Comparison of ENCODE assay signal across 15 cellular contexts in genomic region chr13:71515639-71516038, GRCh38.
DNase-seq lines count a peak whose midpoint lies in the region; ATAC-seq, FAIRE-seq and TF ChIP-seq lines count a peak whose summit lies in the region.
"Had no signal": no experiment of that assay in that cellular context is flagged by ENCODE, and none has a peak within 500 bp of the region (broad histone marks: within the 10 kb centered on the region; RNA-seq: fewer than 3 reads in every experiment).

No MANE protein-coding gene starts in this region.

- no peaks in the 10 kb centered on the region for H3K36me3 ChIP-seq in SK-N-SH (replicated peaks in 1 of 2; ENCODE audit: control insufficient read depth in 1 of 2, insufficient read depth in 2 of 2, low read length in 1 of 2)
- no peaks in the 10 kb centered on the region for H3K36me3 ChIP-seq in WERI-Rb-1
- no peaks in the 10 kb centered on the region for H3K36me3 ChIP-seq in small intestine (ENCODE audit: control insufficient read depth in 2 of 2, insufficient read depth in 2 of 2, low read length in 2 of 2)
- no peaks in the 10 kb centered on the region for H3K36me3 ChIP-seq in mesendoderm (ENCODE audit: control insufficient read depth, insufficient read depth, low read length)
- H3K36me3 ChIP-seq in thyroid gland: no peaks in the 10 kb centered on the region

- ATAC-seq in SK-N-SH treated with all-trans-retinoic acid at 6 μM for 48 hours: no peak

- no peak for FAIRE-seq in small intestine (lab: Jason Lieb, UNC)

- H3K23ac ChIP-seq in mesendoderm (ENCODE audit: low read length): no peak overlapping the region

- no peak overlapping the region for H3K4me2 ChIP-seq in SK-N-SH
- H3K4me2 ChIP-seq in mesendoderm (ENCODE audit: low read length): no peak overlapping the region

- no peaks in the 10 kb centered on the region for H3F3A ChIP-seq in SK-N-SH (replicated peaks; ENCODE audit: insufficient read depth)

- H3K9me3 ChIP-seq in SK-N-SH (no peaks in the 10 kb centered on the region), WERI-Rb-1 (ENCODE audit: severe bottlenecking) (no peaks in the 10 kb centered on the region), small intestine (ENCODE audit: control insufficient read depth, low read depth) (no peaks in the 10 kb centered on the region), thyroid gland (no peaks in the 10 kb centered on the region)

- H3K79me2 ChIP-seq in SK-N-SH (ENCODE audit: insufficient read depth): no peaks in the 10 kb centered on the region
- no peaks in the 10 kb centered on the region for H3K79me2 ChIP-seq in mesendoderm (ENCODE audit: control insufficient read depth, insufficient read depth, low read length)

- no peak overlapping the region for H3K4ac ChIP-seq in mesendoderm (ENCODE audit: low read depth, low read length)

- no peak overlapping the region for H4K8ac ChIP-seq in mesendoderm (ENCODE audit: low read depth, low read length)

- no peak for TF ChIP-seq CTCF in SK-N-SH (IDR thresholded peaks at IDR 0.05)
- TF ChIP-seq CTCF in WERI-Rb-1 (IDR thresholded peaks at IDR 0.05; ENCODE audit: low read depth, low read length): no peak
- no peak for TF ChIP-seq CTCF in MCF 10A (IDR thresholded peaks at IDR 0.05; ENCODE audit: unreplicated experiment)
- TF ChIP-seq CTCF in thyroid gland (IDR thresholded peaks at IDR 0.05): no peak

- no peak overlapping the region for H3K27ac Mint-ChIP-seq in MCF 10A (ENCODE audit: low read depth, unreplicated experiment)

- no peak overlapping the region for H3K4me3 Mint-ChIP-seq in MCF 10A (ENCODE audit: unreplicated experiment)
- H3K4me3 Mint-ChIP-seq: CD14-positive monocyte had no signal

- no peak overlapping the region for H4K5ac ChIP-seq in mesendoderm (ENCODE audit: low read length)

- BruUV-seq in MCF 10A (replicated peaks; lab: Mats Ljungman, UMichigan): no TSS peak

- H2AFZ ChIP-seq in SK-N-SH (ENCODE audit: low read depth): no peak overlapping the region

- POLR2A ChIA-PET in SK-N-SH (lab: Yijun Ruan, JAX): no interaction called here
- POLR2A ChIA-PET in MCF 10A (lab: Yijun Ruan, JAX): no interaction called here

- WGBS in SK-N-SH (ENCODE audit: low lambda C conversion rate): 41% methylated on average over 4 of the region's 4 CpGs
- WGBS in small intestine, 3 donors: 16 to 37% (median 29%) methylated on average over 4 of the region's 4 CpGs
- no CpG with 5 or more reads among the region's 4 CpGs for WGBS in mesendoderm (ENCODE audit: extremely low coverage, insufficient coverage, low lambda C conversion rate)
- 34 to 37% methylated on average over 4 of the region's 4 CpGs for WGBS in thyroid gland, 2 donors

- 0 out of 2 replicates have a peak, but pooled peaks have one; percentile 4 for TF ChIP-seq RAD21 in SK-N-SH (IDR thresholded peaks at IDR 0.05; ENCODE audit: low read length)

- TF ChIP-seq POLR2A in thyroid gland (IDR thresholded peaks at IDR 0.05): no peak

- H3K27ac ChIP-seq in SK-N-SH (ENCODE audit: low read depth in 2 of 2, low read length in 1 of 2) (peak overlapping the region in 1 of 2 experiments; percentile 20; a peak in 2 of 4 replicates), WERI-Rb-1 (peak overlapping the region; percentile 19; the same call in 1 of the 2 replicates), small intestine (ENCODE audit: low read depth in 1 of 2, low read length in 1 of 2) (no peak overlapping the region), mesendoderm (ENCODE audit: low read depth, low read length) (no peak overlapping the region), thyroid gland (no peak overlapping the region)
- H3K27ac ChIP-seq: RWPE1 had no signal

- H3K4me1 ChIP-seq in SK-N-SH (ENCODE audit: control insufficient read depth in 1 of 2, insufficient read depth in 2 of 2, low read depth in 1 of 2, low read length in 1 of 2) (peaks cover 0 to 7% of the 10 kb centered on the region in 2 experiments; a peak in 2 of 4 replicates), small intestine (ENCODE audit: control insufficient read depth in 2 of 2, insufficient read depth in 1 of 2, low read depth in 1 of 2, low read length in 1 of 2) (peaks cover 0 to 2% of the 10 kb centered on the region in 2 donors), mesendoderm (ENCODE audit: control insufficient read depth, low read depth, low read length) (no peaks in the 10 kb centered on the region), thyroid gland (no peaks in the 10 kb centered on the region)

- no peak overlapping the region for H2AK5ac ChIP-seq in mesendoderm (ENCODE audit: low read length)

- H3K4me3 ChIP-seq in SK-N-SH (ENCODE audit: low read depth in 2 of 2, low read length in 1 of 2) (no peak overlapping the region), WERI-Rb-1 (ENCODE audit: low read depth, low read length) (no peak overlapping the region), small intestine (ENCODE audit: low read depth in 1 of 2, low read length in 2 of 2) (no peak overlapping the region), mesendoderm (ENCODE audit: low read length) (no peak overlapping the region), thyroid gland (replicated peaks in 1 of 3) (no peak overlapping the region)

- no peak overlapping the region for H3K18ac ChIP-seq in mesendoderm (ENCODE audit: low read length)

- no peaks in the 10 kb centered on the region for H3K9me3 Mint-ChIP-seq in MCF 10A (ENCODE audit: unreplicated experiment)

- no peaks in the 10 kb centered on the region for H3K4me1 Mint-ChIP-seq in MCF 10A (ENCODE audit: insufficient read depth, unreplicated experiment)
- H3K4me1 Mint-ChIP-seq: CD14-positive monocyte had no signal

- no peak overlapping the region for H3K56ac ChIP-seq in mesendoderm (ENCODE audit: low read length)

- no peaks in the 10 kb centered on the region for H4K20me1 ChIP-seq in SK-N-SH (ENCODE audit: insufficient read depth)

- intact Hi-C loops in MCF 10A (cut with micrococcal nuclease) (no loop called here), thyroid gland (cut with DNase I) (no loop called here)

- H3K36me3 Mint-ChIP-seq in MCF 10A (ENCODE audit: insufficient read depth, unreplicated experiment): no peaks in the 10 kb centered on the region

- no peak overlapping the region for H2BK120ac ChIP-seq in mesendoderm (ENCODE audit: low read depth, low read length)

- no peak overlapping the region for H2BK15ac ChIP-seq in mesendoderm (replicated peaks; ENCODE audit: low read depth)

- CTCF ChIA-PET in SK-N-SH (lab: Yijun Ruan, JAX) (no interaction called here), MCF 10A (lab: Yijun Ruan, JAX) (interaction anchor here (0.7 kb wide), 1 partner anchor 1059 kb away, joined by 3 read pairs; no protein-coding TSS in a partner anchor)

- H3K27me3 ChIP-seq in SK-N-SH (ENCODE audit: insufficient read depth) (no peaks in the 10 kb centered on the region), WERI-Rb-1 (ENCODE audit: insufficient read depth, low read depth, severe bottlenecking) (no peaks in the 10 kb centered on the region), small intestine (ENCODE audit: control insufficient read depth in 2 of 2, insufficient read depth in 2 of 2, low read length in 2 of 2) (no peaks in the 10 kb centered on the region), mesendoderm (ENCODE audit: insufficient read depth, low read length, poor library complexity) (no peaks in the 10 kb centered on the region), thyroid gland (no peaks in the 10 kb centered on the region)

- H3K9me2 ChIP-seq in SK-N-SH: no peaks in the 10 kb centered on the region

- DNase-seq in SK-N-SH (no peak), NCI-H2227 (lab: John Stamatoyannopoulos, UW; ENCODE audit: unreplicated experiment) (peak; percentile 70), WERI-Rb-1 (no peak), small intestine (peak; percentile 70), MCF 10A (ENCODE audit: unreplicated experiment) (no peak), mesendoderm (no peak), thyroid gland (no peak)
- DNase-seq: COR-L47; H7; NCI-H2029 treated with DMSO at 0.1 percent for 48 hours; NK-92 treated with Interleukin-12 subunit alpha and Interleukin-12 subunit beta, amount 100 ng/mL, for 24 hours; T-helper 1 cell had no signal

- H2BK5ac ChIP-seq in mesendoderm (ENCODE audit: low read length): no peak overlapping the region

- TF ChIP-seq EP300 in SK-N-SH (IDR thresholded peaks at IDR 0.05; ENCODE audit: borderline replicate concordance in 1 of 2, low read depth in 1 of 2, low read length in 1 of 2): 0 out of 4 replicates have a peak, but pooled peaks of 1 of the 2 experiments have one; percentile 23

- H3K27me3 Mint-ChIP-seq in MCF 10A (ENCODE audit: insufficient read depth, unreplicated experiment): peaks cover 60% of the 10 kb centered on the region

- H3K9ac ChIP-seq in SK-N-SH: no peak overlapping the region
- H3K9ac ChIP-seq in mesendoderm (ENCODE audit: low read length): no peak overlapping the region

- no peaks in the 10 kb centered on the region for H3K79me1 ChIP-seq in mesendoderm (ENCODE audit: low read length)

TF ChIP-seq in SK-N-SH, 30 proteins besides CTCF, POLR2A, EP300 and RAD21:
- TF ChIP-seq IRF3 (IDR thresholded peaks at IDR 0.05; ENCODE audit: low read depth, low read length): no peak
- peak; percentile 9; the same call in 1 of the 2 replicates for TF ChIP-seq GATA2 (CRISPR knock-in tag; IDR thresholded peaks at IDR 0.05)
TF ChIP-seq in SK-N-SH: peak in this region for 1.

TF ChIP-seq in SK-N-SH treated with all-trans-retinoic acid at 6 μM for 48 hours, 23 proteins besides CTCF, POLR2A, EP300 and RAD21:
- TF ChIP-seq CREB5 (CRISPR knock-in tag; IDR thresholded peaks at IDR 0.05; ENCODE audit: low read depth): no peak

Comparison
In these comparisons a context has a peak if more than half of its experiments do, and no peak if none do; other contexts are left out.
1. DNase-seq: peak in NCI-H2227 (single experiment) and small intestine (single experiment); none in SK-N-SH (single experiment), WERI-Rb-1 (single experiment), MCF 10A (single experiment), mesendoderm (single experiment) and thyroid gland (0 of 2).